ENCODE assay signal across 10 cellular contexts in genomic region chr1:153635872-153636271, GRCh38. TPM values are rescaled to one million over a fixed set of nuclear protein-coding genes. Genes with fewer than 3 reads are reported as not detected.
DNase-seq lines count a peak whose midpoint lies in the region; ATAC-seq and TF ChIP-seq lines count a peak whose summit lies in the region.
"Had no signal": no experiment of that assay in that cellular context is flagged by ENCODE, and none has a peak within 500 bp of the region (broad histone marks: within the 10 kb centered on the region; RNA-seq: fewer than 3 reads in every experiment).

No MANE protein-coding gene starts in this region.

- no peak overlapping the region for H3K56ac ChIP-seq in H9 (ENCODE audit: insufficient read length, low read depth, low read length)

- no peak overlapping the region for H2BK120ac ChIP-seq in H9 (ENCODE audit: low read depth, low read length, poor library complexity, severe bottlenecking)

- H3K27me3 Mint-ChIP-seq in H9 (ENCODE audit: low read depth): no peaks in the 10 kb centered on the region

- H3K23ac ChIP-seq in H9 (ENCODE audit: insufficient read length, low read depth, low read length): no peak overlapping the region

- no peak overlapping the region for H2BK15ac ChIP-seq in H9 (ENCODE audit: low read depth, low read length)

- H3T11ph ChIP-seq in H9 (ENCODE audit: low read length): no peak overlapping the region

- H3K79me1 ChIP-seq in H9 (ENCODE audit: insufficient read depth, low read depth, low read length, poor library complexity, severe bottlenecking): no peaks in the 10 kb centered on the region

- H3K79me2 ChIP-seq in H9 (ENCODE audit: insufficient read depth, low read length): peaks cover 4% of the 10 kb centered on the region; the same call in 1 of the 2 replicates

- no peaks in the 10 kb centered on the region for H3K9me3 ChIP-seq in H9 (ENCODE audit: control insufficient read depth, low read depth, low read length)
- H3K9me3 ChIP-seq in SK-N-MC (ENCODE audit: low read depth, low read length): no peaks in the 10 kb centered on the region
- no peaks in the 10 kb centered on the region for H3K9me3 ChIP-seq in esophagus (ENCODE audit: control insufficient read depth in 2 of 2, insufficient read depth in 1 of 2, low read depth in 1 of 2, low read length in 1 of 2)

- no peak overlapping the region for H2AFZ ChIP-seq in H9 (ENCODE audit: low read length)

- H3K4me1 Mint-ChIP-seq in H9: peaks cover 13 to 16% of the 10 kb centered on the region in 2 experiments

- TF ChIP-seq CTCF in H9 (conservative IDR thresholded peaks at IDR 0.05) (no peak), retinal pigment epithelial cell (conservative IDR thresholded peaks at IDR 0.05; ENCODE audit: low read depth, low read length) (no peak)

- no peak overlapping the region for H3K4ac ChIP-seq in H9 (ENCODE audit: low read depth, low read length)

- no peak for ATAC-seq in HG02798 (IDR thresholded peaks at IDR 0.05; ENCODE audit: poor library complexity, unreplicated experiment)
- ATAC-seq in GM18867 (IDR thresholded peaks at IDR 0.05; ENCODE audit: unreplicated experiment): no peak
- ATAC-seq: sciatic nerve had no signal

- H3K27ac ChIP-seq in H9 (ENCODE audit: insufficient read length, low read depth, low read length) (no peak overlapping the region), SK-N-MC (peak overlapping the region; percentile 31; the same call in 1 of the 2 replicates), esophagus (ENCODE audit: low read depth in 2 of 2, low read length in 1 of 2) (peak overlapping the region; percentile 14 to 42)

- no peak overlapping the region for H4K8ac ChIP-seq in H9 (replicated peaks; ENCODE audit: insufficient read length, low read depth, low read length)

- H2BK12ac ChIP-seq in H9 (ENCODE audit: insufficient read length, low read depth, low read length): no peak overlapping the region

- no peak overlapping the region for H3K14ac ChIP-seq in H9 (ENCODE audit: insufficient read depth, low read length)

- no peak for DNase-seq in H9
- no peak for DNase-seq in SK-N-MC (ENCODE audit: low read depth, low spot score)
- no peak for DNase-seq in retinal pigment epithelial cell (ENCODE audit: low read depth)
- DNase-seq in OCI-M1 (lab: John Stamatoyannopoulos, UW): no peak
- DNase-seq in H4 (ENCODE audit: low spot score): no peak
- DNase-seq: KBM-7 had no signal

- no peaks in the 10 kb centered on the region for H4K20me1 ChIP-seq in H9 (ENCODE audit: control insufficient read depth, insufficient read depth, insufficient read length)

- no peak overlapping the region for H3K4me2 ChIP-seq in H9 (ENCODE audit: insufficient read depth, insufficient read length, low read length)

- H3K27ac Mint-ChIP-seq in H9: peak overlapping the region in 2 of 3 experiments; percentile 63 to 83; a peak in 2 of 7 replicates

- H3K9me3 Mint-ChIP-seq in H9: peaks cover 0 to 3% of the 10 kb centered on the region in 2 experiments; a peak in 1 of 5 replicates

- no peak overlapping the region for H4K5ac ChIP-seq in H9 (ENCODE audit: insufficient read length, low read depth, low read length)

- peak overlapping the region; percentile 100 for H3K4me3 ChIP-seq in SK-N-MC
- peak overlapping the region in 1 of 2 donors; percentile 94 for H3K4me3 ChIP-seq in esophagus (ENCODE audit: low read depth in 1 of 2, low read length in 2 of 2)
- H3K4me3 ChIP-seq in retinal pigment epithelial cell (ENCODE audit: low read length): peak overlapping the region; percentile 6

- H3K18ac ChIP-seq in H9 (ENCODE audit: insufficient read length, low read depth, low read length): no peak overlapping the region

- no peaks in the 10 kb centered on the region for H3K27me3 ChIP-seq in H9 (ENCODE audit: insufficient read depth, low read length)
- H3K27me3 ChIP-seq in esophagus (ENCODE audit: control insufficient read depth in 1 of 2, insufficient read depth in 2 of 2, low read length in 2 of 2): no peaks in the 10 kb centered on the region

- H3K36me3 ChIP-seq in SK-N-MC (ENCODE audit: insufficient read depth, low read length): peaks cover 56% of the 10 kb centered on the region
- peaks cover 10 to 22% of the 10 kb centered on the region in 2 donors for H3K36me3 ChIP-seq in esophagus (ENCODE audit: control insufficient read depth in 2 of 2, insufficient read depth in 2 of 2, low read length in 1 of 2)

- no peak overlapping the region for H4K91ac ChIP-seq in H9 (ENCODE audit: insufficient read length, low read depth, low read length)

- H2BK5ac ChIP-seq in H9 (ENCODE audit: insufficient read length, low read length): no peak overlapping the region

- peaks cover 39 to 67% (median 54%) of the 10 kb centered on the region in 3 experiments for H3K36me3 Mint-ChIP-seq in H9 (ENCODE audit: insufficient read depth in 1 of 3, low read depth in 3 of 3)

- H3K9ac ChIP-seq in H9 (ENCODE audit: extremely low read depth, insufficient read length, low read length) (no peak overlapping the region), SK-N-MC (ENCODE audit: insufficient read length) (no peak overlapping the region)

- no peak overlapping the region for H2AK5ac ChIP-seq in H9 (ENCODE audit: insufficient read length, low read length)

- WGBS in H9 (ENCODE audit: extremely low coverage, insufficient read length, low lambda C conversion rate): no CpG with 5 or more reads among the region's 7 CpGs
- 81 to 86% methylated on average over 7 of the region's 7 CpGs for WGBS in esophagus, 2 donors

- H3K4me1 ChIP-seq in H9 (ENCODE audit: insufficient read depth, low read length) (no peaks in the 10 kb centered on the region), esophagus (ENCODE audit: control insufficient read depth in 2 of 2, insufficient read depth in 2 of 2, low read length in 1 of 2) (peaks cover 0 to 4% of the 10 kb centered on the region in 2 donors)

- peaks cover 12% of the 10 kb centered on the region for H3K23me2 ChIP-seq in H9 (ENCODE audit: insufficient read length, low read depth, low read length, poor library complexity, severe bottlenecking)

- H2BK20ac ChIP-seq in H9 (ENCODE audit: low read depth, low read length, poor library complexity, severe bottlenecking): no peak overlapping the region

- peak overlapping the region; percentile 75 to 99 for H3K4me3 Mint-ChIP-seq in H9

RNA-seq across cellular contexts. Expression of gene CHTOP, which starts 2.0 kb away (rescaled TPM):
- total RNA-seq in H9 (2021): 126 and 129 TPM in 2 replicates
- 10 to 100 TPM; 41.6 to 45.5 TPM for polyA plus RNA-seq in esophagus
- total RNA-seq in H4 (2014; rRNA removed; shearing (Covaris generic)): 39.3 and 42.6 TPM in 2 replicates

RNA-seq across cellular contexts. Expression of gene S100A1, which starts 7.6 kb away (rescaled TPM):
- total RNA-seq in H9 (2021): 1.1 TPM in 1 of 2 replicates, not detected in the other
- polyA plus RNA-seq in esophagus: 1 to 10 TPM in 1 of 2 donors, under 1 TPM in 1; 0.93 to 2.3 TPM
- total RNA-seq in H4 (2014; rRNA removed; shearing (Covaris generic)): 0.91 TPM in 1 of 2 replicates, not detected in the other

RNA-seq across cellular contexts. Expression of gene S100A13, which starts 8.6 kb away (rescaled TPM):
- 55.0 and 64.5 TPM in 2 replicates for total RNA-seq in H9 (2021)
- 100 to 1,000 TPM in 1 of 2 donors, 10 to 100 TPM in 1; 74.3 to 122 TPM for polyA plus RNA-seq in esophagus
- 160 and 175 TPM in 2 replicates for total RNA-seq in H4 (2014; rRNA removed; shearing (Covaris generic))

RNA-seq across cellular contexts. Expression of gene S100A14, which starts 19.7 kb away (rescaled TPM):
- total RNA-seq in H9 (2021): 0.63 and 0.66 TPM in 2 replicates
- 1,000 to 10,000 TPM; 2,532 to 3,167 TPM for polyA plus RNA-seq in esophagus
- not detected in 2 replicates for total RNA-seq in H4 (2014; rRNA removed; shearing (Covaris generic))

RNA-seq across cellular contexts. Expression of gene SNAPIN, which starts 22.6 kb away (rescaled TPM):
- 29.0 and 29.5 TPM in 2 replicates for total RNA-seq in H9 (2021)
- polyA plus RNA-seq in esophagus: 10 to 100 TPM; 20.0 to 35.3 TPM
- 82.5 and 98.7 TPM in 2 replicates for total RNA-seq in H4 (2014; rRNA removed; shearing (Covaris generic))
